8 cellular contexts compared by ENCODE assay signal in the genomic region with DNA sequence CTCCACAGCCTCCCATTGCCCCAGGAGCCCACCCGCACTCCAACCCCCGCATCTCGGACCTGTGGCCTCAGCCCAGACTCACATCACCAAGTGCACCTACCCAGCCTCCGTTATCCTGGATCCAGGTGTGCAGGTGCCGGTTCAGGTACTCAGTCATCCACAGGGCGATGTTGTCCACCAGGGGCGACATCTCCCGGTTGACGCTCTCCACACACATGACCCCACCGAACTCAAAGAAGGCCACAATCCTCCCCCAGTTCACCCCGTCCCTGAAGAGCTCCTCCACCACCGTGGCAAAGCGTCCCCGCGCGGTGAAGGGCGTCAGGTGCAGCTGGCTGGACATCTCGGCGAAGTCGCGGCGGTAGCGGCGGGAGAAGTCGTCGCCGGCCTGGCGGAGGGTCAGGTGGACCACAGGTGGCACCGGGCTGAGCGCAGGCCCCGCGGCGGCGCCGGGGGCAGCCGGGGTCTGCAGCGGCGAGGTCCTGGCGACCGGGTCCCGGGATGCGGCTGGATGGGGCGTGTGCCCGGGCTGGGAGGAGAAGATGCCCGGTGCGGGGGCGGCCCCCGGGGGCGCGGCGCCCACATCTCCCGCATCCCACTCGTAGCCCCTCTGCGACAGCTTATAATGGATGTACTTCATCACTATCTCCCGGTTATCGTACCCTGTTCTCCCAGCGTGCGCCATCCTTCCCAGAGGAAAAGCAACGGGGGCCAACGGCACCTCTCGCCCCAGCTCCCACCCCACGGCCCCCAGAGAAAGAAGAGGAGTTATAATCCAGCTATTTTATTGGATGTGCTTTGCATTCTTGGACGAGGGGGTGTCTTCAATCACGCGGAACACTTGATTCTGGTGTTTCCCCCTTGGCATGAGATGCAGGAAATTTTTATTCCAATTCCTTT. TPM values are rescaled to one million over a fixed set of nuclear protein-coding genes. Genes with fewer than 3 reads are reported as not detected.
DNase-seq lines count a peak whose midpoint lies in the region; ATAC-seq and TF ChIP-seq lines count a peak whose summit lies in the region.

No MANE protein-coding gene starts in this region.

- TF ChIP-seq CTCF in AG09319 (IDR thresholded peaks at IDR 0.05; ENCODE audit: low read depth, low read length): peak; percentile 51
- TF ChIP-seq CTCF in fibroblast of the aortic adventitia (IDR thresholded peaks at IDR 0.05; ENCODE audit: insufficient read depth, low read length): peak; percentile 41
- peak; percentile 77 to 92 (median 84) for TF ChIP-seq CTCF in testis (IDR thresholded peaks at IDR 0.05)

- peak; percentile 46 for ATAC-seq in GM18868 (IDR thresholded peaks at IDR 0.05; ENCODE audit: unreplicated experiment)
- ATAC-seq in HG03108 (IDR thresholded peaks at IDR 0.05; ENCODE audit: unreplicated experiment): peak; percentile 37

- peak overlapping the region; percentile 74 for H3K4me3 ChIP-seq in fibroblast of the aortic adventitia (ENCODE audit: low read depth, low read length)
- peak overlapping the region; percentile 71 to 86 for H3K4me3 ChIP-seq in testis

- 0 to 1% methylated on average over 14 to 62 of the region's 65 CpGs for WGBS in testis, 2 donors

- no peaks in the 10 kb centered on the region for H3K36me3 ChIP-seq in testis (ENCODE audit: low read depth, missing control alignments)

- no peaks in the 10 kb centered on the region for H3K9me3 ChIP-seq in testis

- intact Hi-C loops in testis (cut with DNase I; ENCODE audit: low total_unique reads): loop anchor here (10.0 kb wide), 1 partner anchor 53 kb away; no protein-coding TSS in a partner anchor

- H3K27ac ChIP-seq in testis: peak overlapping the region; percentile 47 to 93

- peaks cover 31% of the 10 kb centered on the region for H3K4me1 ChIP-seq in testis

- DNase-seq in AG09319 (ENCODE audit: extremely low read depth, low read depth) (no peak), NOMO-1 treated with dmso at 0.1 percent for 144 hours (lab: John Stamatoyannopoulos, UW; ENCODE audit: unreplicated experiment) (peak; percentile 77), fibroblast of the aortic adventitia (ENCODE audit: low read depth) (no peak), nucleus accumbens (lab: John Stamatoyannopoulos, UW) (peak in 53 of 56 donors; percentile 17 to 83 (median 49)), testis (peak; percentile 89)
- peak; percentile 90 for DNase-seq in activated T-cell treated with anti-CD3 and anti-CD28 coated beads, Interleukin-2, amount 50 U/mL, for 48 hours

- no peaks in the 10 kb centered on the region for H3K27me3 ChIP-seq in testis

- no peak for TF ChIP-seq POLR2A in testis (IDR thresholded peaks at IDR 0.05)

RNA-seq across cellular contexts. Expression of a gene that starts 1.3 kb away (rescaled TPM):
- total RNA-seq in fibroblast of the aortic adventitia (ENCODE audit: low replicate concordance) (4.2 and 13.2 TPM in 2 replicates), testis (10 to 100 TPM; 16.0 to 20.8 TPM)
- polyA plus RNA-seq in testis (ENCODE audit: insufficient read depth, low read depth, low replicate concordance): 6.3 TPM

RNA-seq across cellular contexts. Expression of a gene that starts 48.8 kb away (rescaled TPM):
- total RNA-seq in fibroblast of the aortic adventitia (ENCODE audit: low replicate concordance) (55.0 and 64.8 TPM in 2 replicates), testis (10 to 100 TPM; 41.7 to 64.1 TPM)
- polyA plus RNA-seq in testis (ENCODE audit: insufficient read depth, low read depth, low replicate concordance): 30.2 TPM

Comparison
In these comparisons a context has a peak if more than half of its experiments do, and no peak if none do; other contexts are left out.
1. DNase-seq: peak in NOMO-1 treated with dmso at 0.1 percent for 144 hours (single experiment), activated T-cell treated with anti-CD3 and anti-CD28 coated beads, Interleukin-2, amount 50 U/mL, for 48 hours (2 of 2), nucleus accumbens (53 of 56) and testis (single experiment); none in AG09319 (single experiment) and fibroblast of the aortic adventitia (single experiment).
2. Peak in every context shown above with its lines, with median percentiles within 50 percentile points of each other: CTCF ChIP-seq.